22 cellular contexts compared by ENCODE assay signal in genomic region chr1:193794239-193794638, GRCh38.
DNase-seq lines count a peak whose midpoint lies in the region; ATAC-seq, FAIRE-seq and TF ChIP-seq lines count a peak whose summit lies in the region.
"Had no signal": no experiment of that assay in that cellular context is flagged by ENCODE, and none has a peak within 500 bp of the region (broad histone marks: within the 10 kb centered on the region; RNA-seq: fewer than 3 reads in every experiment).

No MANE protein-coding gene starts in this region.

- H4K20me1 ChIP-seq in OCI-LY1 (ENCODE audit: insufficient read depth, low read length) = no peaks in the 10 kb centered on the region

- no peak for ATAC-seq in A549
- ATAC-seq: left lung, right cardiac atrium had no signal

- TF ChIP-seq RAD21 in A549 (conservative IDR thresholded peaks at IDR 0.05 in 1 of 2, IDR thresholded peaks at IDR 0.05 in 1 of 2) = no peak

- POLR2A ChIA-PET in A549 (lab: Yijun Ruan, JAX) = no interaction called here

- no peak overlapping the region for H3K4me2 ChIP-seq in A549
- peak overlapping the region; percentile 8 for H3K4me2 ChIP-seq in OCI-LY1 (ENCODE audit: low read length)

- no peak overlapping the region for H3K9ac ChIP-seq in OCI-LY1 (ENCODE audit: low read length)

- H3K9me3 Mint-ChIP-seq in glutamatergic neuron (ENCODE audit: unreplicated experiment) = no peaks in the 10 kb centered on the region

- no peaks in the 10 kb centered on the region for H3K4me1 Mint-ChIP-seq in glutamatergic neuron (ENCODE audit: low read depth, unreplicated experiment)
- H3K4me1 Mint-ChIP-seq: activated CD4-positive, alpha-beta T cell treated with anti-CD3 and anti-CD28 coated beads, Interleukin-2, amount 10 ng/mL, durations not matched to agents 24 days and 14 days had no signal

- peak overlapping the region; percentile 35; the same call in 1 of the 2 replicates for H2AFZ ChIP-seq in OCI-LY1 (ENCODE audit: low read length)

- 74% methylated on average over 4 of the region's 4 CpGs for WGBS in A549 (ENCODE audit: missing lambda C conversion rate)
- 67 to 69% methylated on average over 4 of the region's 4 CpGs for WGBS in lower leg skin, 2 donors

- TF ChIP-seq CTCF in A549 (IDR thresholded peaks at IDR 0.05) = no peak
- no peak for TF ChIP-seq CTCF in OCI-LY1 (IDR thresholded peaks at IDR 0.05; ENCODE audit: low read length)
- TF ChIP-seq CTCF in fibroblast of the aortic adventitia (IDR thresholded peaks at IDR 0.05; ENCODE audit: insufficient read depth, low read length) = no peak
- TF ChIP-seq CTCF in right atrium auricular region (IDR thresholded peaks at IDR 0.05) = no peak
- no peak for TF ChIP-seq CTCF in ascending aorta (IDR thresholded peaks at IDR 0.05)
- no peak for TF ChIP-seq CTCF in lower leg skin (IDR thresholded peaks at IDR 0.05)
- no peak for TF ChIP-seq CTCF in glutamatergic neuron (IDR thresholded peaks at IDR 0.05; ENCODE audit: partially characterized antibody, unreplicated experiment)

- no peaks in the 10 kb centered on the region for H3K9me2 ChIP-seq in OCI-LY1 (ENCODE audit: low read depth, low read length)

- in situ Hi-C loops in HAP-1 (cut with MboI; ENCODE audit: low sequenced_read_pairs) = no loop called here

- H3K4me1 ChIP-seq in A549 (no peaks in the 10 kb centered on the region), HAP-1 (peaks cover 16% of the 10 kb centered on the region), OCI-LY1 (ENCODE audit: insufficient read depth, low read length, severe bottlenecking) (peaks cover 8% of the 10 kb centered on the region), right atrium auricular region (no peaks in the 10 kb centered on the region), ascending aorta (no peaks in the 10 kb centered on the region)
- H3K4me1 ChIP-seq: adrenal gland, left lung, suprapubic skin, vagina had no signal

- no peak overlapping the region for H3K27ac Mint-ChIP-seq in glutamatergic neuron (ENCODE audit: unreplicated experiment)
- H3K27ac Mint-ChIP-seq: activated CD4-positive, alpha-beta T cell treated with anti-CD3 and anti-CD28 coated beads, Interleukin-2, amount 10 ng/mL, durations not matched to agents 24 days and 14 days; CD4-positive, alpha-beta memory T cell had no signal

- peak; percentile 43 for FAIRE-seq in A549 (lab: Jason Lieb, UNC)

- no peak overlapping the region for H3K4me3 Mint-ChIP-seq in glutamatergic neuron (ENCODE audit: unreplicated experiment)
- H3K4me3 Mint-ChIP-seq: activated CD4-positive, alpha-beta T cell treated with anti-CD3 and anti-CD28 coated beads, Interleukin-2, amount 10 ng/mL, durations not matched to agents 24 days and 14 days; CD4-positive, alpha-beta memory T cell had no signal

- H3K27me3 Mint-ChIP-seq in glutamatergic neuron (ENCODE audit: unreplicated experiment) = no peaks in the 10 kb centered on the region
- H3K27me3 Mint-ChIP-seq: activated CD4-positive, alpha-beta T cell treated with anti-CD3 and anti-CD28 coated beads, Interleukin-2, amount 10 ng/mL, durations not matched to agents 24 days and 14 days; CD4-positive, alpha-beta memory T cell had no signal

- H3F3A ChIP-seq in OCI-LY1 (ENCODE audit: insufficient read depth, low read length) = no peaks in the 10 kb centered on the region

- no peaks in the 10 kb centered on the region for H3K36me3 ChIP-seq in HAP-1 (replicated peaks)
- H3K36me3 ChIP-seq in OCI-LY1 (ENCODE audit: insufficient read depth, low read length) = no peaks in the 10 kb centered on the region
- H3K36me3 ChIP-seq in right atrium auricular region = no peaks in the 10 kb centered on the region
- H3K36me3 ChIP-seq in ascending aorta = no peaks in the 10 kb centered on the region
- H3K36me3 ChIP-seq: adrenal gland, left lung, suprapubic skin, vagina had no signal

- H3K9me3 ChIP-seq in A549 (no peaks in the 10 kb centered on the region), HAP-1 (no peaks in the 10 kb centered on the region), OCI-LY1 (ENCODE audit: low read length) (no peaks in the 10 kb centered on the region), right atrium auricular region (no peaks in the 10 kb centered on the region), ascending aorta (no peaks in the 10 kb centered on the region)
- H3K9me3 ChIP-seq: adrenal gland, left lung, suprapubic skin, vagina had no signal

- no peaks in the 10 kb centered on the region for H3K36me3 Mint-ChIP-seq in glutamatergic neuron (ENCODE audit: unreplicated experiment)

- intact Hi-C loops in ascending aorta (cut with DNase I) = no loop called here
- intact Hi-C loops in lower leg skin (cut with DNase I; ENCODE audit: low total_unique reads) = no loop called here

- no peak for TF ChIP-seq POLR2A in A549 (IDR thresholded peaks at IDR 0.05; ENCODE audit: low read length)
- TF ChIP-seq POLR2A in lower leg skin (IDR thresholded peaks at IDR 0.05) = no peak

- no peaks in the 10 kb centered on the region for H3K79me2 ChIP-seq in OCI-LY1 (ENCODE audit: insufficient read depth, low read length)

- H3K27ac ChIP-seq in A549 (no peak overlapping the region), OCI-LY1 (ENCODE audit: low read depth, low read length, poor library complexity, severe bottlenecking) (no peak overlapping the region), right atrium auricular region (no peak overlapping the region), ascending aorta (no peak overlapping the region)
- H3K27ac ChIP-seq: adrenal gland, left lung, suprapubic skin, vagina had no signal

- no peaks in the 10 kb centered on the region for H3K27me3 ChIP-seq in HAP-1 (ENCODE audit: low read depth)
- H3K27me3 ChIP-seq in OCI-LY1 (ENCODE audit: insufficient read depth, low read length) = no peaks in the 10 kb centered on the region
- H3K27me3 ChIP-seq in right atrium auricular region = no peaks in the 10 kb centered on the region
- H3K27me3 ChIP-seq in ascending aorta = no peaks in the 10 kb centered on the region
- H3K27me3 ChIP-seq: adrenal gland, left lung, suprapubic skin, vagina had no signal

- H3K4me3 ChIP-seq in A549 (no peak overlapping the region), HAP-1 (no peak overlapping the region), OCI-LY1 (ENCODE audit: low read depth, low read length, poor library complexity, severe bottlenecking) (peak overlapping the region; percentile 5), fibroblast of the aortic adventitia (ENCODE audit: low read depth, low read length) (no peak overlapping the region), right atrium auricular region (no peak overlapping the region), ascending aorta (no peak overlapping the region), lower leg skin (ENCODE audit: low read depth, poor library complexity, severe bottlenecking) (no peak overlapping the region)
- H3K4me3 ChIP-seq: adrenal gland, left lung, suprapubic skin, vagina had no signal

- TF ChIP-seq EP300 in A549 (IDR thresholded peaks at IDR 0.05) = no peak

- DNase-seq in A549 (ENCODE audit: low read depth in 1 of 2, low spot score in 1 of 2) (no peak), HAP-1 (ENCODE audit: low spot score in 2 of 2) (peak; percentile 35 to 84), fibroblast of the aortic adventitia (ENCODE audit: low read depth) (peak; percentile 2), right atrium auricular region (ENCODE audit: low spot score) (no peak), ascending aorta (ENCODE audit: low spot score in 2 of 2) (no peak), lower leg skin (ENCODE audit: low spot score in 2 of 2) (no peak), glutamatergic neuron (no peak)
- DNase-seq: activated CD4-positive, alpha-beta T cell treated with anti-CD3 and anti-CD28 coated beads, Interleukin-2, amount 10 ng/mL, durations not matched to agents 24 days and 14 days; activated CD8-positive, alpha-beta memory T cell treated with anti-CD3 and anti-CD28 coated beads, Interleukin-2, amount 50 U/mL, for 48 hours; activated effector memory CD4-positive, alpha-beta T cell treated with anti-CD3 and anti-CD28 coated beads, Interleukin-2, amount 50 U/mL, for 16 hours; adrenal gland; CD4-positive, alpha-beta memory T cell; cerebellar nuclear complex; effector CD4-positive, alpha-beta T cell; Karpas-422; left lung; NCI-H1694; NCI-H226; right cardiac atrium had no signal

- CTCF ChIA-PET in A549 (lab: Yijun Ruan, JAX) = no interaction called here

TF ChIP-seq in A549, 52 proteins besides CTCF, POLR2A, EP300 and RAD21 (continues in another document):
- TF ChIP-seq ESRRA (IDR thresholded peaks at IDR 0.05; ENCODE audit: borderline replicate concordance, low read length) (no peak), HMGXB4 (CRISPR knock-in tag; IDR thresholded peaks at IDR 0.05; ENCODE audit: borderline replicate concordance) (no peak), EHF (CRISPR knock-in tag; IDR thresholded peaks at IDR 0.05) (no peak), GATA3 (IDR thresholded peaks at IDR 0.05; ENCODE audit: borderline replicate concordance) (no peak), ELK1 (IDR thresholded peaks at IDR 0.05; ENCODE audit: low read depth, low read length) (no peak), HOXB5 (CRISPR knock-in tag; IDR thresholded peaks at IDR 0.05) (no peak), NFE2L2 (conservative IDR thresholded peaks at IDR 0.05; ENCODE audit: low read length) (no peak), CBX2 (IDR thresholded peaks at IDR 0.05; ENCODE audit: borderline replicate concordance, low read depth) (no peak), FOSB (CRISPR knock-in tag; IDR thresholded peaks at IDR 0.05) (no peak), HDAC2 (IDR thresholded peaks at IDR 0.05) (no peak), MYC (IDR thresholded peaks at IDR 0.05; ENCODE audit: borderline replicate concordance, low read length) (no peak), CBX8 (IDR thresholded peaks at IDR 0.05) (no peak)

Comparison
In these comparisons a context has a peak if more than half of its experiments do, and no peak if none do; other contexts are left out.
1. DNase-seq: peak in HAP-1 (2 of 2) and fibroblast of the aortic adventitia (single experiment); none in A549 (0 of 2), right atrium auricular region (single experiment), ascending aorta (0 of 2), lower leg skin (0 of 2) and glutamatergic neuron (single experiment).